1 cellular context compared by ENCODE assay signal in the genomic region with DNA sequence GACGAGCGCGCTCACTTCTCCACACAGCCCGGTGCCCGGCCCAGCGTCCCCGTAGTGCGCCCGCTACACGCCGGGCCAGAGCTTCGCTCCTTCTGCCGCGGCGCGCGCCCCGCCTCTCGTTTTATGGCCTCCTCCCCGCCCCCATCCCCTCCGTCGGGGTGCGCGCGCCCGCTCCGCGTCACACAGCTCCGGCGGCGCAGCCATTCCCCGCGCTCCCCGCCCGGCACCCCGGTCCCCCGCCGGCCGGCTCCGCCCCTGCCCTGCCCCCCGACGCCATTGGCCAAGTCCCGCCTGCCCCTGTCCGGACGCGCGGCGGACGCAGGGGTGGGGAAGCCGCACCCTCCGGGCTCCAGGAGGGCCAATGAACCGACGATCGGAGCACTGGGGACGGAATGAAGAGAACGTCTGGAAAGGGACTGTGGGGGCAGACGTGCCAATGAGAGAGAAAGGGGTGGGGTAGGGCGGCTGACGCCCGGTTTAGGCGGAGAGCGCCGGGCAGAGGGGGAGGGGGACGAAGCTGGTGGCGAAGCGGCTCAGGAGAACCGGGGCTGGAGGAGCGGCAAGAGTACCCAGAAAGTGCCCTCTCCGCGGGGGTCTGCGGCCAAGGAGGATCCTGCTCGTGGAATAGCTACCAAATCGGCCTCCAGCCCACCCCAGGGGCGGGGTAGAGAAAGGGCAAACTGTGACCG.
TF ChIP-seq lines count a peak whose summit lies in the region.

A gene with protein sequence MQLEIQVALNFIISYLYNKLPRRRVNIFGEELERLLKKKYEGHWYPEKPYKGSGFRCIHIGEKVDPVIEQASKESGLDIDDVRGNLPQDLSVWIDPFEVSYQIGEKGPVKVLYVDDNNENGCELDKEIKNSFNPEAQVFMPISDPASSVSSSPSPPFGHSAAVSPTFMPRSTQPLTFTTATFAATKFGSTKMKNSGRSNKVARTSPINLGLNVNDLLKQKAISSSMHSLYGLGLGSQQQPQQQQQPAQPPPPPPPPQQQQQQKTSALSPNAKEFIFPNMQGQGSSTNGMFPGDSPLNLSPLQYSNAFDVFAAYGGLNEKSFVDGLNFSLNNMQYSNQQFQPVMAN (minus strand): TSS at position 94 of the 689 bp plus-strand sequence. CDS start 2,337 bp downstream, outside the sequence.

TF ChIP-seq in HepG2, 621 proteins besides CTCF, POLR2A, EP300 and RAD21 (continued from another document and continues in another):
- TF ChIP-seq ZSCAN31 (CRISPR knock-in tag; IDR thresholded peaks at IDR 0.05; ENCODE audit: low read depth) (peak; percentile 98; the same call in 1 of the 2 replicates), RORA (CRISPR knock-in tag; IDR thresholded peaks at IDR 0.05) (no peak), ZNF644 (CRISPR knock-in tag; IDR thresholded peaks at IDR 0.05; ENCODE audit: low read depth) (peak; percentile 23; the same call in 1 of the 2 replicates), ZIK1 (CRISPR knock-in tag; IDR thresholded peaks at IDR 0.05; ENCODE audit: borderline replicate concordance, low read depth) (peak; percentile 59; the same call in 1 of the 2 replicates), HMGXB3 (CRISPR knock-in tag; IDR thresholded peaks at IDR 0.05; ENCODE audit: borderline replicate concordance) (peak; percentile 78; the same call in 1 of the 2 replicates), YEATS4 (CRISPR knock-in tag; IDR thresholded peaks at IDR 0.05; ENCODE audit: borderline replicate concordance) (peak; percentile 82), RXRA (CRISPR knock-in tag; IDR thresholded peaks at IDR 0.05) (peak; percentile 84), PRPF4 (IDR thresholded peaks at IDR 0.05; ENCODE audit: low read depth, low read length, poor library complexity, severe bottlenecking) (no peak), XBP1 (CRISPR knock-in tag; IDR thresholded peaks at IDR 0.05) (peak; percentile 23; the same call in 1 of the 2 replicates), ZNF33A (CRISPR knock-in tag; IDR thresholded peaks at IDR 0.05; ENCODE audit: borderline replicate concordance) (no peak), ETV6 (CRISPR knock-in tag; conservative IDR thresholded peaks at IDR 0.05) (peak; percentile 97), HDAC6 (IDR thresholded peaks at IDR 0.05; ENCODE audit: low read depth, low read length) (no peak), ZC3H4 (CRISPR knock-in tag; IDR thresholded peaks at IDR 0.05; ENCODE audit: borderline replicate concordance) (peak; percentile 88; the same call in 1 of the 2 replicates), ZFP36L1 (CRISPR knock-in tag; IDR thresholded peaks at IDR 0.05) (no peak), ZNF337 (CRISPR knock-in tag; IDR thresholded peaks at IDR 0.05; ENCODE audit: borderline replicate concordance, low read depth) (peak; percentile 66; the same call in 1 of the 2 replicates), CEBPZ (IDR thresholded peaks at IDR 0.05; ENCODE audit: low read length) (no peak), ZNF713 (CRISPR knock-in tag; IDR thresholded peaks at IDR 0.05) (no peak), ZNF225 (CRISPR knock-in tag; IDR thresholded peaks at IDR 0.05) (no peak), YY1 (IDR thresholded peaks at IDR 0.05; ENCODE audit: insufficient read depth, insufficient replicate concordance, low read depth, low read length) (peak; percentile 87), MXI1 (IDR thresholded peaks at IDR 0.05; ENCODE audit: borderline replicate concordance, low read depth, low read length) (peak; percentile 76; the same call in 1 of the 3 replicates), HMGA1 (CRISPR knock-in tag; conservative IDR thresholded peaks at IDR 0.05) (no peak), ZNF567 (CRISPR knock-in tag; IDR thresholded peaks at IDR 0.05; ENCODE audit: borderline replicate concordance) (no peak), ZNF543 (CRISPR knock-in tag; IDR thresholded peaks at IDR 0.05) (peak; percentile 78)
- TF ChIP-seq, protein P1, sequence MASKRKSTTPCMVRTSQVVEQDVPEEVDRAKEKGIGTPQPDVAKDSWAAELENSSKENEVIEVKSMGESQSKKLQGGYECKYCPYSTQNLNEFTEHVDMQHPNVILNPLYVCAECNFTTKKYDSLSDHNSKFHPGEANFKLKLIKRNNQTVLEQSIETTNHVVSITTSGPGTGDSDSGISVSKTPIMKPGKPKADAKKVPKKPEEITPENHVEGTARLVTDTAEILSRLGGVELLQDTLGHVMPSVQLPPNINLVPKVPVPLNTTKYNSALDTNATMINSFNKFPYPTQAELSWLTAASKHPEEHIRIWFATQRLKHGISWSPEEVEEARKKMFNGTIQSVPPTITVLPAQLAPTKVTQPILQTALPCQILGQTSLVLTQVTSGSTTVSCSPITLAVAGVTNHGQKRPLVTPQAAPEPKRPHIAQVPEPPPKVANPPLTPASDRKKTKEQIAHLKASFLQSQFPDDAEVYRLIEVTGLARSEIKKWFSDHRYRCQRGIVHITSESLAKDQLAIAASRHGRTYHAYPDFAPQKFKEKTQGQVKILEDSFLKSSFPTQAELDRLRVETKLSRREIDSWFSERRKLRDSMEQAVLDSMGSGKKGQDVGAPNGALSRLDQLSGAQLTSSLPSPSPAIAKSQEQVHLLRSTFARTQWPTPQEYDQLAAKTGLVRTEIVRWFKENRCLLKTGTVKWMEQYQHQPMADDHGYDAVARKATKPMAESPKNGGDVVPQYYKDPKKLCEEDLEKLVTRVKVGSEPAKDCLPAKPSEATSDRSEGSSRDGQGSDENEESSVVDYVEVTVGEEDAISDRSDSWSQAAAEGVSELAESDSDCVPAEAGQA (IDR thresholded peaks at IDR 0.05; ENCODE audit: low read depth): peak; percentile 82; the same call in 1 of the 2 replicates
- TF ChIP-seq, protein P1 (CRISPR knock-in tag; IDR thresholded peaks at IDR 0.05; ENCODE audit: borderline replicate concordance): 0 out of 2 replicates have a peak, but pooled peaks have one; percentile 80
- TF ChIP-seq, protein P2, sequence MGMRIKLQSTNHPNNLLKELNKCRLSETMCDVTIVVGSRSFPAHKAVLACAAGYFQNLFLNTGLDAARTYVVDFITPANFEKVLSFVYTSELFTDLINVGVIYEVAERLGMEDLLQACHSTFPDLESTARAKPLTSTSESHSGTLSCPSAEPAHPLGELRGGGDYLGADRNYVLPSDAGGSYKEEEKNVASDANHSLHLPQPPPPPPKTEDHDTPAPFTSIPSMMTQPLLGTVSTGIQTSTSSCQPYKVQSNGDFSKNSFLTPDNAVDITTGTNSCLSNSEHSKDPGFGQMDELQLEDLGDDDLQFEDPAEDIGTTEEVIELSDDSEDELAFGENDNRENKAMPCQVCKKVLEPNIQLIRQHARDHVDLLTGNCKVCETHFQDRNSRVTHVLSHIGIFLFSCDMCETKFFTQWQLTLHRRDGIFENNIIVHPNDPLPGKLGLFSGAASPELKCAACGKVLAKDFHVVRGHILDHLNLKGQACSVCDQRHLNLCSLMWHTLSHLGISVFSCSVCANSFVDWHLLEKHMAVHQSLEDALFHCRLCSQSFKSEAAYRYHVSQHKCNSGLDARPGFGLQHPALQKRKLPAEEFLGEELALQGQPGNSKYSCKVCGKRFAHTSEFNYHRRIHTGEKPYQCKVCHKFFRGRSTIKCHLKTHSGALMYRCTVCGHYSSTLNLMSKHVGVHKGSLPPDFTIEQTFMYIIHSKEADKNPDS (CRISPR knock-in tag; IDR thresholded peaks at IDR 0.05): no peak
- TF ChIP-seq, protein P3, sequence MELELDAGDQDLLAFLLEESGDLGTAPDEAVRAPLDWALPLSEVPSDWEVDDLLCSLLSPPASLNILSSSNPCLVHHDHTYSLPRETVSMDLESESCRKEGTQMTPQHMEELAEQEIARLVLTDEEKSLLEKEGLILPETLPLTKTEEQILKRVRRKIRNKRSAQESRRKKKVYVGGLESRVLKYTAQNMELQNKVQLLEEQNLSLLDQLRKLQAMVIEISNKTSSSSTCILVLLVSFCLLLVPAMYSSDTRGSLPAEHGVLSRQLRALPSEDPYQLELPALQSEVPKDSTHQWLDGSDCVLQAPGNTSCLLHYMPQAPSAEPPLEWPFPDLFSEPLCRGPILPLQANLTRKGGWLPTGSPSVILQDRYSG (CRISPR knock-in tag; IDR thresholded peaks at IDR 0.05): peak; percentile 82; the same call in 1 of the 2 replicates
- TF ChIP-seq, protein P4, sequence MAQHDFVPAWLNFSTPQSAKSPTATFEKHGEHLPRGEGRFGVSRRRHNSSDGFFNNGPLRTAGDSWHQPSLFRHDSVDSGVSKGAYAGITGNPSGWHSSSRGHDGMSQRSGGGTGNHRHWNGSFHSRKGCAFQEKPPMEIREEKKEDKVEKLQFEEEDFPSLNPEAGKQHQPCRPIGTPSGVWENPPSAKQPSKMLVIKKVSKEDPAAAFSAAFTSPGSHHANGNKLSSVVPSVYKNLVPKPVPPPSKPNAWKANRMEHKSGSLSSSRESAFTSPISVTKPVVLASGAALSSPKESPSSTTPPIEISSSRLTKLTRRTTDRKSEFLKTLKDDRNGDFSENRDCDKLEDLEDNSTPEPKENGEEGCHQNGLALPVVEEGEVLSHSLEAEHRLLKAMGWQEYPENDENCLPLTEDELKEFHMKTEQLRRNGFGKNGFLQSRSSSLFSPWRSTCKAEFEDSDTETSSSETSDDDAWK (CRISPR knock-in tag; IDR thresholded peaks at IDR 0.05): no peak
- TF ChIP-seq, protein P5, sequence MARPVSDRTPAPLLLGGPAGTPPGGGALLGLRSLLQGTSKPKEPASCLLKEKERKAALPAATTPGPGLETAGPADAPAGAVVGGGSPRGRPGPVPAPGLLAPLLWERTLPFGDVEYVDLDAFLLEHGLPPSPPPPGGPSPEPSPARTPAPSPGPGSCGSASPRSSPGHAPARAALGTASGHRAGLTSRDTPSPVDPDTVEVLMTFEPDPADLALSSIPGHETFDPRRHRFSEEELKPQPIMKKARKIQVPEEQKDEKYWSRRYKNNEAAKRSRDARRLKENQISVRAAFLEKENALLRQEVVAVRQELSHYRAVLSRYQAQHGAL (CRISPR knock-in tag; IDR thresholded peaks at IDR 0.05; ENCODE audit: not compliant biosample characterization): peak; percentile 66
